1 cellular context compared by ENCODE assay signal in the genomic region with DNA sequence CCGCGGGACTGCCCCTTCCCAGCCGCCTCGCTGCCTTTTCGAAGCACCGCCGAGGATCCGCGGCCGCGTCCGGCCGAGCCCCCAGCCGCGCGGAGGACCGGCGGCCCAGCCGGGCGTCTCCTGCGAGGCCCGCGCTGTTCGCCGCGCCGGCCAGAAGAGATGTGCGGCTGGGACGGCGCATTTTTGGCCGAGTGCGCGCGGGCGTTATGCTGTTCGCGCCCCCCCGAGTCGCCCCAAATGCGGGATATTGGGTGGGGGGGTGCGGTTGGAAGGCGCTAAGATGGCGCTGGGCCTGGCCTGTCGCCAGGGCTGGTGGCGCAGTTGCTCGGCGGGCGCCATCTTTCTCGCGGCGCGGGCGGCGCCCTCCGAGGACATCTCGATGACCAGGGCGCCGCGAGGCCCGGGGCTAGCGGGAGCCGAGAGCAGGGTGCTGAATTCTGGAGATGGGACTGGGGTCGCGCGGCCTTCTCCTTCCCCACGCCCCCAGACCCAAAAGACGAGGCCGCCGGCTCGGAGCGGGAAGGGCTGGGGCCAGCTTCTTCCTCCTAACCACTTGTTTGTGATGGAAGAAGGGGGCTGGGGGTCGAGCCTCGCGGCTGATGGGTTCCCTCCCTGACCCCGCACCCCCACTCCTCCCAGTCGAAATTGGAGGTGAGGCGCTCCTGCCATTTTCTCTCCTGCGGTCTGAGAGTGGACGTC.
TF ChIP-seq lines count a peak whose summit lies in the region.

No MANE protein-coding gene starts in this region.

TF ChIP-seq in GM12878, 131 proteins besides CTCF, POLR2A, EP300 and RAD21 (continues in another document):
- peak; percentile 81 for TF ChIP-seq SMARCA5 (IDR thresholded peaks at IDR 0.05)
- TF ChIP-seq ZNF384 (IDR thresholded peaks at IDR 0.05; ENCODE audit: borderline replicate concordance, low read depth, low read length) = no peak
- TF ChIP-seq MYC (IDR thresholded peaks at IDR 0.05; ENCODE audit: insufficient read depth, insufficient read length, insufficient replicate concordance, low read length, severe bottlenecking) = peak; percentile 2
- peak; percentile 91; the same call in 1 of the 2 replicates for TF ChIP-seq GATAD2B (conservative IDR thresholded peaks at IDR 0.05; ENCODE audit: low read depth)
- TF ChIP-seq NBN (IDR thresholded peaks at IDR 0.05) = peak; percentile 62; the same call in 1 of the 2 replicates
- no peak for TF ChIP-seq NR2C2 (IDR thresholded peaks at IDR 0.05; ENCODE audit: borderline replicate concordance, control insufficient read depth, insufficient read length, low read depth)
- TF ChIP-seq, protein P1, sequence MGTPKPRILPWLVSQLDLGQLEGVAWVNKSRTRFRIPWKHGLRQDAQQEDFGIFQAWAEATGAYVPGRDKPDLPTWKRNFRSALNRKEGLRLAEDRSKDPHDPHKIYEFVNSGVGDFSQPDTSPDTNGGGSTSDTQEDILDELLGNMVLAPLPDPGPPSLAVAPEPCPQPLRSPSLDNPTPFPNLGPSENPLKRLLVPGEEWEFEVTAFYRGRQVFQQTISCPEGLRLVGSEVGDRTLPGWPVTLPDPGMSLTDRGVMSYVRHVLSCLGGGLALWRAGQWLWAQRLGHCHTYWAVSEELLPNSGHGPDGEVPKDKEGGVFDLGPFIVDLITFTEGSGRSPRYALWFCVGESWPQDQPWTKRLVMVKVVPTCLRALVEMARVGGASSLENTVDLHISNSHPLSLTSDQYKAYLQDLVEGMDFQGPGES (IDR thresholded peaks at IDR 0.05) = no peak
- peak; percentile 60; the same call in 1 of the 2 replicates for TF ChIP-seq HDGF (IDR thresholded peaks at IDR 0.05)
- peak; percentile 78 for TF ChIP-seq SMAD5 (IDR thresholded peaks at IDR 0.05; ENCODE audit: low read depth)
- peak; percentile 87 for TF ChIP-seq POLR2AphosphoS5 (IDR thresholded peaks at IDR 0.05; ENCODE audit: low read length)
- TF ChIP-seq BRCA1 (IDR thresholded peaks at IDR 0.05; ENCODE audit: low read depth, low read length) = no peak
- TF ChIP-seq PAX8 (IDR thresholded peaks at IDR 0.05) = peak; percentile 70
- TF ChIP-seq POLR2AphosphoS2 (IDR thresholded peaks at IDR 0.05; ENCODE audit: low read depth, low read length) = peak; percentile 63; the same call in 1 of the 2 replicates
- 0 out of 2 replicates have a peak, but pooled peaks have one; percentile 4 for TF ChIP-seq TCF12 (IDR thresholded peaks at IDR 0.05; ENCODE audit: low read depth, low read length)
- TF ChIP-seq NFIC (IDR thresholded peaks at IDR 0.05; ENCODE audit: low read depth, low read length) = no peak
- no peak for TF ChIP-seq SREBF1 (IDR thresholded peaks at IDR 0.05; ENCODE audit: low read length)
- TF ChIP-seq RBBP5 (conservative IDR thresholded peaks at IDR 0.05) = 0 out of 2 replicates have a peak, but pooled peaks have one; percentile 69
- TF ChIP-seq TAF1 (IDR thresholded peaks at IDR 0.05; ENCODE audit: borderline replicate concordance, low read depth, low read length) = peak; percentile 88
- TF ChIP-seq TARDBP (IDR thresholded peaks at IDR 0.05; ENCODE audit: borderline replicate concordance) = 0 out of 2 replicates have a peak, but pooled peaks have one; percentile 20
- TF ChIP-seq CEBPB (IDR thresholded peaks at IDR 0.05; ENCODE audit: borderline replicate concordance in 1 of 2, low read depth in 2 of 2, low read length in 2 of 2) = no peak
- no peak for TF ChIP-seq ASH2L (IDR thresholded peaks at IDR 0.05; ENCODE audit: borderline replicate concordance, low read depth)
- TF ChIP-seq, protein P2, sequence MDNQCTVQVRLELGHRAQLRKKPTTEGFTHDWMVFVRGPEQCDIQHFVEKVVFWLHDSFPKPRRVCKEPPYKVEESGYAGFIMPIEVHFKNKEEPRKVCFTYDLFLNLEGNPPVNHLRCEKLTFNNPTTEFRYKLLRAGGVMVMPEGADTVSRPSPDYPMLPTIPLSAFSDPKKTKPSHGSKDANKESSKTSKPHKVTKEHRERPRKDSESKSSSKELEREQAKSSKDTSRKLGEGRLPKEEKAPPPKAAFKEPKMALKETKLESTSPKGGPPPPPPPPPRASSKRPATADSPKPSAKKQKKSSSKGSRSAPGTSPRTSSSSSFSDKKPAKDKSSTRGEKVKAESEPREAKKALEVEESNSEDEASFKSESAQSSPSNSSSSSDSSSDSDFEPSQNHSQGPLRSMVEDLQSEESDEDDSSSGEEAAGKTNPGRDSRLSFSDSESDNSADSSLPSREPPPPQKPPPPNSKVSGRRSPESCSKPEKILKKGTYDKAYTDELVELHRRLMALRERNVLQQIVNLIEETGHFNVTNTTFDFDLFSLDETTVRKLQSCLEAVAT (IDR thresholded peaks at IDR 0.05) = peak; percentile 90
- TF ChIP-seq ZNF24 (IDR thresholded peaks at IDR 0.05) = 0 out of 2 replicates have a peak, but pooled peaks have one; percentile 37
- peak; percentile 56 for TF ChIP-seq RUNX3 (IDR thresholded peaks at IDR 0.05; ENCODE audit: low read length)
- TF ChIP-seq SIN3A (IDR thresholded peaks at IDR 0.05; ENCODE audit: low read depth, low read length) = 0 out of 2 replicates have a peak, but pooled peaks have one; percentile 25
- TF ChIP-seq, protein P3, sequence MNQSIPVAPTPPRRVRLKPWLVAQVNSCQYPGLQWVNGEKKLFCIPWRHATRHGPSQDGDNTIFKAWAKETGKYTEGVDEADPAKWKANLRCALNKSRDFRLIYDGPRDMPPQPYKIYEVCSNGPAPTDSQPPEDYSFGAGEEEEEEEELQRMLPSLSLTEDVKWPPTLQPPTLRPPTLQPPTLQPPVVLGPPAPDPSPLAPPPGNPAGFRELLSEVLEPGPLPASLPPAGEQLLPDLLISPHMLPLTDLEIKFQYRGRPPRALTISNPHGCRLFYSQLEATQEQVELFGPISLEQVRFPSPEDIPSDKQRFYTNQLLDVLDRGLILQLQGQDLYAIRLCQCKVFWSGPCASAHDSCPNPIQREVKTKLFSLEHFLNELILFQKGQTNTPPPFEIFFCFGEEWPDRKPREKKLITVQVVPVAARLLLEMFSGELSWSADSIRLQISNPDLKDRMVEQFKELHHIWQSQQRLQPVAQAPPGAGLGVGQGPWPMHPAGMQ (IDR thresholded peaks at IDR 0.05; ENCODE audit: borderline replicate concordance) = no peak
- no peak for TF ChIP-seq RELA (IDR thresholded peaks at IDR 0.05; ENCODE audit: borderline replicate concordance, partially characterized antibody)
- TF ChIP-seq, protein P4, sequence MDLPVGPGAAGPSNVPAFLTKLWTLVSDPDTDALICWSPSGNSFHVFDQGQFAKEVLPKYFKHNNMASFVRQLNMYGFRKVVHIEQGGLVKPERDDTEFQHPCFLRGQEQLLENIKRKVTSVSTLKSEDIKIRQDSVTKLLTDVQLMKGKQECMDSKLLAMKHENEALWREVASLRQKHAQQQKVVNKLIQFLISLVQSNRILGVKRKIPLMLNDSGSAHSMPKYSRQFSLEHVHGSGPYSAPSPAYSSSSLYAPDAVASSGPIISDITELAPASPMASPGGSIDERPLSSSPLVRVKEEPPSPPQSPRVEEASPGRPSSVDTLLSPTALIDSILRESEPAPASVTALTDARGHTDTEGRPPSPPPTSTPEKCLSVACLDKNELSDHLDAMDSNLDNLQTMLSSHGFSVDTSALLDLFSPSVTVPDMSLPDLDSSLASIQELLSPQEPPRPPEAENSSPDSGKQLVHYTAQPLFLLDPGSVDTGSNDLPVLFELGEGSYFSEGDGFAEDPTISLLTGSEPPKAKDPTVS (IDR thresholded peaks at IDR 0.05; ENCODE audit: low read depth, low read length) = no peak
- TF ChIP-seq RFX5 (IDR thresholded peaks at IDR 0.05; ENCODE audit: low read depth, low read length) = no peak
- TF ChIP-seq, protein P5, sequence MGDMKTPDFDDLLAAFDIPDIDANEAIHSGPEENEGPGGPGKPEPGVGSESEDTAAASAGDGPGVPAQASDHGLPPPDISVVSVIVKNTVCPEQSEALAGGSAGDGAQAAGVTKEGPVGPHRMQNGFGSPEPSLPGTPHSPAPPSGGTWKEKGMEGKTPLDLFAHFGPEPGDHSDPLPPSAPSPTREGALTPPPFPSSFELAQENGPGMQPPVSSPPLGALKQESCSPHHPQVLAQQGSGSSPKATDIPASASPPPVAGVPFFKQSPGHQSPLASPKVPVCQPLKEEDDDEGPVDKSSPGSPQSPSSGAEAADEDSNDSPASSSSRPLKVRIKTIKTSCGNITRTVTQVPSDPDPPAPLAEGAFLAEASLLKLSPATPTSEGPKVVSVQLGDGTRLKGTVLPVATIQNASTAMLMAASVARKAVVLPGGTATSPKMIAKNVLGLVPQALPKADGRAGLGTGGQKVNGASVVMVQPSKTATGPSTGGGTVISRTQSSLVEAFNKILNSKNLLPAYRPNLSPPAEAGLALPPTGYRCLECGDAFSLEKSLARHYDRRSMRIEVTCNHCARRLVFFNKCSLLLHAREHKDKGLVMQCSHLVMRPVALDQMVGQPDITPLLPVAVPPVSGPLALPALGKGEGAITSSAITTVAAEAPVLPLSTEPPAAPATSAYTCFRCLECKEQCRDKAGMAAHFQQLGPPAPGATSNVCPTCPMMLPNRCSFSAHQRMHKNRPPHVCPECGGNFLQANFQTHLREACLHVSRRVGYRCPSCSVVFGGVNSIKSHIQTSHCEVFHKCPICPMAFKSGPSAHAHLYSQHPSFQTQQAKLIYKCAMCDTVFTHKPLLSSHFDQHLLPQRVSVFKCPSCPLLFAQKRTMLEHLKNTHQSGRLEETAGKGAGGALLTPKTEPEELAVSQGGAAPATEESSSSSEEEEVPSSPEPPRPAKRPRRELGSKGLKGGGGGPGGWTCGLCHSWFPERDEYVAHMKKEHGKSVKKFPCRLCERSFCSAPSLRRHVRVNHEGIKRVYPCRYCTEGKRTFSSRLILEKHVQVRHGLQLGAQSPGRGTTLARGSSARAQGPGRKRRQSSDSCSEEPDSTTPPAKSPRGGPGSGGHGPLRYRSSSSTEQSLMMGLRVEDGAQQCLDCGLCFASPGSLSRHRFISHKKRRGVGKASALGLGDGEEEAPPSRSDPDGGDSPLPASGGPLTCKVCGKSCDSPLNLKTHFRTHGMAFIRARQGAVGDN (IDR thresholded peaks at IDR 0.05) = peak; percentile 38
- 0 out of 2 replicates have a peak, but pooled peaks have one; percentile 33 for TF ChIP-seq ZNF217 (IDR thresholded peaks at IDR 0.05)
- 0 out of 2 replicates have a peak, but pooled peaks have one; percentile 7 for TF ChIP-seq SMC3 (IDR thresholded peaks at IDR 0.05; ENCODE audit: borderline replicate concordance, low read length)
- TF ChIP-seq DPF2 (IDR thresholded peaks at IDR 0.05) = peak; percentile 92
- TF ChIP-seq LARP7 (IDR thresholded peaks at IDR 0.05) = peak; percentile 97
- no peak for TF ChIP-seq RAD51 (IDR thresholded peaks at IDR 0.05)
- TF ChIP-seq, protein P6, sequence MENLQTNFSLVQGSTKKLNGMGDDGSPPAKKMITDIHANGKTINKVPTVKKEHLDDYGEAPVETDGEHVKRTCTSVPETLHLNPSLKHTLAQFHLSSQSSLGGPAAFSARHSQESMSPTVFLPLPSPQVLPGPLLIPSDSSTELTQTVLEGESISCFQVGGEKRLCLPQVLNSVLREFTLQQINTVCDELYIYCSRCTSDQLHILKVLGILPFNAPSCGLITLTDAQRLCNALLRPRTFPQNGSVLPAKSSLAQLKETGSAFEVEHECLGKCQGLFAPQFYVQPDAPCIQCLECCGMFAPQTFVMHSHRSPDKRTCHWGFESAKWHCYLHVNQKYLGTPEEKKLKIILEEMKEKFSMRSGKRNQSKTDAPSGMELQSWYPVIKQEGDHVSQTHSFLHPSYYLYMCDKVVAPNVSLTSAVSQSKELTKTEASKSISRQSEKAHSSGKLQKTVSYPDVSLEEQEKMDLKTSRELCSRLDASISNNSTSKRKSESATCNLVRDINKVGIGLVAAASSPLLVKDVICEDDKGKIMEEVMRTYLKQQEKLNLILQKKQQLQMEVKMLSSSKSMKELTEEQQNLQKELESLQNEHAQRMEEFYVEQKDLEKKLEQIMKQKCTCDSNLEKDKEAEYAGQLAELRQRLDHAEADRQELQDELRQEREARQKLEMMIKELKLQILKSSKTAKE (IDR thresholded peaks at IDR 0.05; ENCODE audit: low read depth, poor library complexity, severe bottlenecking) = no peak
- TF ChIP-seq FOXM1 (IDR thresholded peaks at IDR 0.05; ENCODE audit: low read depth, low read length) = peak; percentile 31; the same call in 1 of the 2 replicates
- peak; percentile 15; the same call in 1 of the 2 replicates for TF ChIP-seq ZSCAN29 (IDR thresholded peaks at IDR 0.05)
- TF ChIP-seq SP1 (IDR thresholded peaks at IDR 0.05; ENCODE audit: low read depth, low read length) = no peak
- peak; percentile 97 for TF ChIP-seq YY1 (IDR thresholded peaks at IDR 0.05; ENCODE audit: low read depth, low read length)
- TF ChIP-seq NR2C1 (IDR thresholded peaks at IDR 0.05) = no peak
- TF ChIP-seq ZNF207 (IDR thresholded peaks at IDR 0.05; ENCODE audit: borderline replicate concordance) = peak; percentile 49; the same call in 1 of the 2 replicates
- no peak for TF ChIP-seq TCF7 (IDR thresholded peaks at IDR 0.05; ENCODE audit: borderline replicate concordance)
- no peak; a peak in 1 of 4 replicates for TF ChIP-seq ETV6 (conservative IDR thresholded peaks at IDR 0.05 in 1 of 2, IDR thresholded peaks at IDR 0.05 in 1 of 2; ENCODE audit: borderline replicate concordance in 1 of 2, low read depth in 1 of 2)
- peak; percentile 88 for TF ChIP-seq SMAD1 (IDR thresholded peaks at IDR 0.05; ENCODE audit: low read depth, partially characterized antibody)
- TF ChIP-seq, protein P7, sequence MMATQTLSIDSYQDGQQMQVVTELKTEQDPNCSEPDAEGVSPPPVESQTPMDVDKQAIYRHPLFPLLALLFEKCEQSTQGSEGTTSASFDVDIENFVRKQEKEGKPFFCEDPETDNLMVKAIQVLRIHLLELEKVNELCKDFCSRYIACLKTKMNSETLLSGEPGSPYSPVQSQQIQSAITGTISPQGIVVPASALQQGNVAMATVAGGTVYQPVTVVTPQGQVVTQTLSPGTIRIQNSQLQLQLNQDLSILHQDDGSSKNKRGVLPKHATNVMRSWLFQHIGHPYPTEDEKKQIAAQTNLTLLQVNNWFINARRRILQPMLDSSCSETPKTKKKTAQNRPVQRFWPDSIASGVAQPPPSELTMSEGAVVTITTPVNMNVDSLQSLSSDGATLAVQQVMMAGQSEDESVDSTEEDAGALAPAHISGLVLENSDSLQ (IDR thresholded peaks at IDR 0.05) = no peak
- 0 out of 3 replicates have a peak, but pooled peaks have one; percentile 8 for TF ChIP-seq POU2F2 (IDR thresholded peaks at IDR 0.05; ENCODE audit: borderline replicate concordance, low read depth, low read length)
- peak; percentile 93 for TF ChIP-seq BACH1 (IDR thresholded peaks at IDR 0.05; ENCODE audit: borderline replicate concordance)
- peak in 1 of 2 experiments; percentile 8; a peak in 2 of 4 replicates for TF ChIP-seq BHLHE40 (IDR thresholded peaks at IDR 0.05; ENCODE audit: borderline replicate concordance in 1 of 2, low read depth in 2 of 2, low read length in 1 of 2)
- TF ChIP-seq, protein P8, sequence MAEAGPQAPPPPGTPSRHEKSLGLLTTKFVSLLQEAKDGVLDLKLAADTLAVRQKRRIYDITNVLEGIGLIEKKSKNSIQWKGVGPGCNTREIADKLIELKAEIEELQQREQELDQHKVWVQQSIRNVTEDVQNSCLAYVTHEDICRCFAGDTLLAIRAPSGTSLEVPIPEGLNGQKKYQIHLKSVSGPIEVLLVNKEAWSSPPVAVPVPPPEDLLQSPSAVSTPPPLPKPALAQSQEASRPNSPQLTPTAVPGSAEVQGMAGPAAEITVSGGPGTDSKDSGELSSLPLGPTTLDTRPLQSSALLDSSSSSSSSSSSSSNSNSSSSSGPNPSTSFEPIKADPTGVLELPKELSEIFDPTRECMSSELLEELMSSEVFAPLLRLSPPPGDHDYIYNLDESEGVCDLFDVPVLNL (IDR thresholded peaks at IDR 0.05; ENCODE audit: low read depth, low read length) = no peak
